Comparison of ENCODE assay signal across 9 cellular contexts in genomic region chr17:77316191-77316641, GRCh38.
DNase-seq lines count a peak whose midpoint lies in the region; ATAC-seq, FAIRE-seq and TF ChIP-seq lines count a peak whose summit lies in the region.
"Had no signal": no experiment of that assay in that cellular context is flagged by ENCODE, and none has a peak within 500 bp of the region (broad histone marks: within the 10 kb centered on the region; RNA-seq: fewer than 3 reads in every experiment).

No MANE protein-coding gene starts in this region.

- H2AFZ ChIP-seq in H1 (ENCODE audit: low read length), result no peak overlapping the region; the same call in 1 of the 2 replicates

- H3K18ac ChIP-seq in H1 (ENCODE audit: extremely low read depth, low read length), result peak overlapping the region; percentile 55; the same call in 1 of the 2 replicates

- H2BK120ac ChIP-seq in H1 (replicated peaks; ENCODE audit: low read depth, low read length), result no peak overlapping the region

- H3K23ac ChIP-seq in H1 (ENCODE audit: insufficient read length), result no peak overlapping the region

- H3K4me3 Mint-ChIP-seq in natural killer cell treated with Interleukin-12 subunit alpha and Interleukin-12 subunit beta and Interleukin-15 and Interleukin-18, amount 100 ng/mL, for 72 hours, result no peak overlapping the region
- H3K4me3 Mint-ChIP-seq in natural killer cell, result no peak overlapping the region
- H3K4me3 Mint-ChIP-seq in activated CD8-positive, alpha-beta T cell treated with anti-CD3 and anti-CD28 coated beads for 36 hours, result no peak overlapping the region

- H4K20me1 ChIP-seq in H1 (replicated peaks in 1 of 2; ENCODE audit: control insufficient read depth in 1 of 2, insufficient read depth in 2 of 2, low read length in 2 of 2), result peaks cover 0 to 3% of the 10 kb centered on the region in 2 experiments

- TF ChIP-seq RAD21 in H1 (IDR thresholded peaks at IDR 0.05 in 1 of 2, conservative IDR thresholded peaks at IDR 0.05 in 1 of 2; ENCODE audit: low read depth in 2 of 2, low read length in 2 of 2), result no peak; a peak in 1 of 4 replicates

- POLR2A ChIA-PET in H1 (lab: Charles Lee; ENCODE audit: partially characterized antibody), result interaction anchor here (1.1 kb wide), 1 partner anchor 30 kb away, joined by 3 read pairs; no protein-coding TSS in a partner anchor
- POLR2A ChIA-PET in activated CD8-positive, alpha-beta T cell treated with anti-CD3 and anti-CD28 coated beads for 36 hours (lab: Charles Lee), result interaction anchor here (1.0 kb wide), 1 partner anchor 228 kb away, joined by 3 read pairs; no protein-coding TSS in a partner anchor

- H3K79me1 ChIP-seq in H1 (ENCODE audit: low read depth, low read length), result peaks cover 5% of the 10 kb centered on the region

- H3K4me2 ChIP-seq in H1 (ENCODE audit: insufficient read depth in 1 of 2, low read depth in 2 of 2, low read length in 2 of 2), result peak overlapping the region; percentile 3 to 43; a peak in 1 of 4 replicates

- no peaks in the 10 kb centered on the region for H3K23me2 ChIP-seq in H1 (ENCODE audit: low read depth, low read length)

- DNase-seq in natural killer cell treated with Interleukin-12 subunit alpha and Interleukin-12 subunit beta and Interleukin-15 and Interleukin-18, amount 100 ng/mL, for 72 hours (ENCODE audit: low spot score), result peak; percentile 53
- DNase-seq in natural killer cell (no peak), H1 (ENCODE audit: low read depth in 1 of 2, low spot score in 2 of 2) (peak; percentile 47 to 67), medulla oblongata (ENCODE audit: extremely low spot score) (peak; percentile 42), NCI-H187 treated with DMSO at 0.1 percent for 48 hours (lab: John Stamatoyannopoulos, UW) (no peak)
- no peak for DNase-seq in activated CD8-positive, alpha-beta T cell treated with anti-CD3 and anti-CD28 coated beads for 36 hours
- DNase-seq in stimulated activated CD4-positive, alpha-beta T cell treated with anti-CD3 and anti-CD28 coated beads, Interleukin-4, amount 100 ng/mL, for 24 hours, result no peak

- ATAC-seq in natural killer cell treated with Interleukin-12 subunit alpha and Interleukin-12 subunit beta and Interleukin-15 and Interleukin-18, amount 100 ng/mL, for 72 hours, result no peak
- no peak for ATAC-seq in natural killer cell
- ATAC-seq in activated CD8-positive, alpha-beta T cell treated with anti-CD3 and anti-CD28 coated beads for 36 hours, result no peak
- ATAC-seq in activated CD4-positive, CD25-positive, alpha-beta regulatory T cell treated with anti-CD3 and anti-CD28 coated beads, Interleukin-2, amount 50 U/mL, for 24 hours, result no peak

- H2AK5ac ChIP-seq in H1 (ENCODE audit: low read depth, low read length), result 0 out of 2 replicates have a peak overlapping the region, but pooled peaks have one; percentile 54

- peak overlapping the region; percentile 49 for H4K91ac ChIP-seq in H1 (replicated peaks; ENCODE audit: insufficient read length, low read length)

- no peak for TF ChIP-seq POLR2A in H1 (IDR thresholded peaks at IDR 0.05; ENCODE audit: control extremely low read depth in 1 of 2, low read depth in 2 of 2, low read length in 2 of 2)

- TF ChIP-seq CTCF in natural killer cell (IDR thresholded peaks at IDR 0.05), result no peak
- no peak for TF ChIP-seq CTCF in H1 (IDR thresholded peaks at IDR 0.05; ENCODE audit: control extremely low read depth in 1 of 3, insufficient read depth in 1 of 3, low read depth in 1 of 3, low read length in 3 of 3)
- TF ChIP-seq CTCF in activated CD8-positive, alpha-beta T cell treated with anti-CD3 and anti-CD28 coated beads for 36 hours (IDR thresholded peaks at IDR 0.05), result no peak

- no peak overlapping the region for H2BK5ac ChIP-seq in H1 (ENCODE audit: low read depth, low read length)

- peaks cover 0 to 31% (median 15%) of the 10 kb centered on the region in 4 experiments; a peak in 6 of 7 replicates for H3K4me1 ChIP-seq in H1 (replicated peaks in 1 of 4; ENCODE audit: control insufficient read depth in 3 of 4, insufficient read depth in 4 of 4, low read length in 3 of 4)

- H3K27ac Mint-ChIP-seq in natural killer cell treated with Interleukin-12 subunit alpha and Interleukin-12 subunit beta and Interleukin-15 and Interleukin-18, amount 100 ng/mL, for 72 hours, result no peak overlapping the region
- H3K27ac Mint-ChIP-seq in natural killer cell, result peak overlapping the region in 1 of 2 donors; percentile 45
- no peak overlapping the region for H3K27ac Mint-ChIP-seq in activated CD8-positive, alpha-beta T cell treated with anti-CD3 and anti-CD28 coated beads for 36 hours
- H3K27ac Mint-ChIP-seq: progenitor cell of endocrine pancreas had no signal

- H4K5ac ChIP-seq in H1 (ENCODE audit: insufficient read length, low read depth, low read length), result peak overlapping the region; percentile 7

- H3K36me3 Mint-ChIP-seq in natural killer cell treated with Interleukin-12 subunit alpha and Interleukin-12 subunit beta and Interleukin-15 and Interleukin-18, amount 100 ng/mL, for 72 hours, result no peaks in the 10 kb centered on the region
- no peaks in the 10 kb centered on the region for H3K36me3 Mint-ChIP-seq in natural killer cell
- no peaks in the 10 kb centered on the region for H3K36me3 Mint-ChIP-seq in activated CD8-positive, alpha-beta T cell treated with anti-CD3 and anti-CD28 coated beads for 36 hours (ENCODE audit: low read depth)

- no peaks in the 10 kb centered on the region for H3K27me3 ChIP-seq in H1 (replicated peaks in 1 of 4; ENCODE audit: control insufficient read depth in 3 of 4, extremely low read depth in 1 of 4, insufficient read depth in 3 of 4, low read length in 3 of 4)

- FAIRE-seq in H1 (lab: Jason Lieb, UNC), result no peak

- no peak overlapping the region for H2BK20ac ChIP-seq in H1 (ENCODE audit: low read length)

- H3K27ac ChIP-seq in H1 (ENCODE audit: low read depth, low read length), result no peak overlapping the region

- 28% methylated on average over 14 of the region's 14 CpGs; no CpG with 5 or more reads in 1 of the 2 experiments for WGBS in H1 (ENCODE audit: extremely low coverage in 1 of 2, insufficient coverage in 1 of 2, insufficient read length in 1 of 2, insufficient replicate concordance in 2 of 2, low coverage in 1 of 2, low lambda C conversion rate in 2 of 2, missing lambda C conversion rate in 1 of 2), 2 experiments

- 0 out of 4 replicates have a peak, but pooled peaks cover 0 to 2% of the 10 kb centered on the region in 2 experiments for H3K79me2 ChIP-seq in H1 (ENCODE audit: control insufficient read depth in 1 of 2, insufficient read depth in 2 of 2, low read length in 2 of 2)

- peak overlapping the region; percentile 76; the same call in 1 of the 2 replicates for H2BK12ac ChIP-seq in H1 (ENCODE audit: low read depth, low read length)

- CTCF ChIA-PET in H1 (lab: Charles Lee; ENCODE audit: partially characterized antibody), result interaction anchor here (1.9 kb wide), 1 partner anchor 114 kb away, joined by 5 read pairs; no protein-coding TSS in a partner anchor
- CTCF ChIA-PET in activated CD8-positive, alpha-beta T cell treated with anti-CD3 and anti-CD28 coated beads for 36 hours (lab: Charles Lee), result no interaction called here

- H4K8ac ChIP-seq in H1 (ENCODE audit: extremely low read depth, insufficient read depth, low read length), result peak overlapping the region; percentile 51; the same call in 1 of the 2 replicates

- H3K36me3 ChIP-seq in H1 (ENCODE audit: control insufficient read depth in 2 of 4, insufficient read depth in 4 of 4, low read length in 3 of 4), result no peaks in the 10 kb centered on the region

- H3K4me3 ChIP-seq in H1 (ENCODE audit: extremely low read depth in 1 of 4, insufficient read depth in 2 of 4, low read depth in 3 of 4, low read length in 4 of 4), result 0 out of 8 replicates have a peak overlapping the region, but pooled peaks of 1 of the 4 experiments have one; percentile 10

- no peak overlapping the region for H3K56ac ChIP-seq in H1 (replicated peaks; ENCODE audit: insufficient read length, low read depth, low read length)

- no peaks in the 10 kb centered on the region for H3K27me3 Mint-ChIP-seq in natural killer cell treated with Interleukin-12 subunit alpha and Interleukin-12 subunit beta and Interleukin-15 and Interleukin-18, amount 100 ng/mL, for 72 hours
- H3K27me3 Mint-ChIP-seq in natural killer cell (ENCODE audit: low read depth in 2 of 2), result no peaks in the 10 kb centered on the region
- H3K27me3 Mint-ChIP-seq in activated CD8-positive, alpha-beta T cell treated with anti-CD3 and anti-CD28 coated beads for 36 hours, result no peaks in the 10 kb centered on the region
- H3K27me3 Mint-ChIP-seq: progenitor cell of endocrine pancreas had no signal

- H3K4me1 Mint-ChIP-seq in natural killer cell treated with Interleukin-12 subunit alpha and Interleukin-12 subunit beta and Interleukin-15 and Interleukin-18, amount 100 ng/mL, for 72 hours (ENCODE audit: low read depth in 2 of 2), result peaks cover 6 to 15% of the 10 kb centered on the region in 2 donors
- peaks cover 12 to 27% of the 10 kb centered on the region in 2 donors for H3K4me1 Mint-ChIP-seq in natural killer cell
- H3K4me1 Mint-ChIP-seq in activated CD8-positive, alpha-beta T cell treated with anti-CD3 and anti-CD28 coated beads for 36 hours (ENCODE audit: low read depth), result peaks cover 15% of the 10 kb centered on the region

- no peaks in the 10 kb centered on the region for H3K9me3 ChIP-seq in H1 (ENCODE audit: insufficient read depth in 2 of 2, low read depth in 1 of 2, low read length in 1 of 2)

- no peak overlapping the region for H3K14ac ChIP-seq in H1 (ENCODE audit: insufficient read length)

- H3K4ac ChIP-seq in H1 (replicated peaks; ENCODE audit: insufficient read length, low read depth, low read length), result no peak overlapping the region

- intact Hi-C loops in natural killer cell (cut with micrococcal nuclease), result no loop called here
- intact Hi-C loops in activated CD8-positive, alpha-beta T cell treated with anti-CD3 and anti-CD28 coated beads for 36 hours (cut with micrococcal nuclease), result no loop called here

- no peak overlapping the region for H2BK15ac ChIP-seq in H1 (ENCODE audit: low read length)

- TF ChIP-seq EP300 in H1 (IDR thresholded peaks at IDR 0.05; ENCODE audit: borderline replicate concordance in 1 of 2, low read depth in 2 of 2, low read length in 2 of 2), result no peak

- H3K9me3 Mint-ChIP-seq in natural killer cell treated with Interleukin-12 subunit alpha and Interleukin-12 subunit beta and Interleukin-15 and Interleukin-18, amount 100 ng/mL, for 72 hours, result no peaks in the 10 kb centered on the region
- no peaks in the 10 kb centered on the region for H3K9me3 Mint-ChIP-seq in natural killer cell
- H3K9me3 Mint-ChIP-seq in activated CD8-positive, alpha-beta T cell treated with anti-CD3 and anti-CD28 coated beads for 36 hours, result no peaks in the 10 kb centered on the region

- H3K9ac ChIP-seq in H1 (replicated peaks in 1 of 4; ENCODE audit: extremely low read depth in 1 of 4, low read depth in 3 of 4, low read length in 3 of 4), result no peak overlapping the region

TF ChIP-seq in H1, 55 proteins besides CTCF, POLR2A, EP300 and RAD21:
- TF ChIP-seq CTBP2 (IDR thresholded peaks at IDR 0.05; ENCODE audit: borderline replicate concordance, insufficient read depth, insufficient read length, low read length) (no peak), RBBP5 (IDR thresholded peaks at IDR 0.05; ENCODE audit: borderline replicate concordance, low read depth, low read length) (0 out of 2 replicates have a peak, but pooled peaks have one; percentile 55), ASH2L (IDR thresholded peaks at IDR 0.05; ENCODE audit: low read length) (peak; percentile 56), YY1 (IDR thresholded peaks at IDR 0.05; ENCODE audit: low read depth, low read length) (no peak)

Comparison
In these comparisons a context has a peak if more than half of its experiments do, and no peak if none do; other contexts are left out.
1. DNase-seq: peak in natural killer cell treated with Interleukin-12 subunit alpha and Interleukin-12 subunit beta and Interleukin-15 and Interleukin-18, amount 100 ng/mL, for 72 hours (single experiment), H1 (2 of 2) and medulla oblongata (single experiment); none in natural killer cell (single experiment), activated CD8-positive, alpha-beta T cell treated with anti-CD3 and anti-CD28 coated beads for 36 hours (single experiment), stimulated activated CD4-positive, alpha-beta T cell treated with anti-CD3 and anti-CD28 coated beads, Interleukin-4, amount 100 ng/mL, for 24 hours (single experiment) and NCI-H187 treated with DMSO at 0.1 percent for 48 hours (single experiment).